26 cellular contexts compared by ENCODE assay signal in genomic region chr16:16144416-16144815, GRCh38.
DNase-seq lines count a peak whose midpoint lies in the region; ATAC-seq, FAIRE-seq and TF ChIP-seq lines count a peak whose summit lies in the region.
"Had no signal": no experiment of that assay in that cellular context is flagged by ENCODE, and none has a peak within 500 bp of the region (broad histone marks: within the 10 kb centered on the region; RNA-seq: fewer than 3 reads in every experiment).

No MANE protein-coding gene starts in this region.

- H3K27ac ChIP-seq in heart right ventricle (peak overlapping the region in 1 of 10 donors; percentile 25), RWPE2 (ENCODE audit: poor library complexity, severe bottlenecking) (peak overlapping the region; percentile 14), esophagus squamous epithelium (peak overlapping the region in 3 of 4 donors; percentile 44 to 64 (median 51))
- H3K27ac ChIP-seq: brain microvascular endothelial cell, transverse colon had no signal

- H3K4me1 Mint-ChIP-seq in osteocyte (ENCODE audit: unreplicated experiment): peaks cover 15% of the 10 kb centered on the region
- H3K4me1 Mint-ChIP-seq: activated naive CD4-positive, alpha-beta T cell treated with anti-CD3 and anti-CD28 coated beads, Interleukin-2, amount 50 U/mL, for 24 hours had no signal

- TF ChIP-seq POLR2A in esophagus squamous epithelium (IDR thresholded peaks at IDR 0.05): no peak

- peaks cover 45% of the 10 kb centered on the region for H3K36me3 Mint-ChIP-seq in osteocyte (ENCODE audit: unreplicated experiment)

- FAIRE-seq in urothelium cell line (lab: Jason Lieb, UNC): no peak
- FAIRE-seq: TTC549 had no signal

- intact Hi-C loops in heart right ventricle (cut with DNase I): no loop called here
- intact Hi-C loops in Right ventricle myocardium superior (cut with DNase I): no loop called here
- intact Hi-C loops in esophagus squamous epithelium (cut with DNase I): no loop called here

- H3K9me3 Mint-ChIP-seq in osteocyte (ENCODE audit: unreplicated experiment): no peaks in the 10 kb centered on the region
- H3K9me3 Mint-ChIP-seq: activated naive CD4-positive, alpha-beta T cell treated with anti-CD3 and anti-CD28 coated beads, Interleukin-2, amount 50 U/mL, for 24 hours; CD4-positive, alpha-beta T cell; natural killer cell treated with Interleukin-12 subunit alpha and Interleukin-12 subunit beta and Interleukin-15 and Interleukin-18, amount 100 ng/mL, for 72 hours; stimulated activated memory B cell treated with anti-CD40 and anti-IgM and Interleukin-4, amounts not matched to agents 10 μg/mL and 1 μg/mL and 100 μg/mL, for 72 hours had no signal

- no peak for DNase-seq in heart right ventricle
- no peak for DNase-seq in Right ventricle myocardium superior
- DNase-seq in RWPE2 (ENCODE audit: low spot score): no peak
- DNase-seq in esophagus squamous epithelium (lab: John Stamatoyannopoulos, UW): no peak
- peak; percentile 9 for DNase-seq in urothelium cell line (ENCODE audit: low spot score)
- DNase-seq in SKM-1 (lab: John Stamatoyannopoulos, UW; ENCODE audit: unreplicated experiment): no peak
- DNase-seq in osteocyte (ENCODE audit: extremely low spot score, unreplicated experiment): no peak
- DNase-seq: activated CD4-positive, alpha-beta T cell treated with anti-CD3 and anti-CD28 coated beads, Interleukin-2, amount 50 U/mL, for 4 hours; brain microvascular endothelial cell; CD4-positive, alpha-beta T cell; dermis blood vessel endothelial cell; DMS79; GOT3; IMR-90; mesenchymal stem cell; NCI-H1694; RPMI8226; stimulated activated CD4-positive, alpha-beta T cell treated with anti-CD3 and anti-CD28 coated beads, Interleukin-12 subunit alpha, Interleukin-12 subunit beta, amount 100 ng/mL, for 4 hours; SW 1271; transverse colon had no signal

- no peak overlapping the region for H3K27ac Mint-ChIP-seq in osteocyte (ENCODE audit: unreplicated experiment)
- H3K27ac Mint-ChIP-seq: activated naive CD4-positive, alpha-beta T cell treated with anti-CD3 and anti-CD28 coated beads, Interleukin-2, amount 50 U/mL, for 24 hours; CD4-positive, alpha-beta T cell; natural killer cell treated with Interleukin-12 subunit alpha and Interleukin-12 subunit beta and Interleukin-15 and Interleukin-18, amount 100 ng/mL, for 72 hours; stimulated activated memory B cell treated with anti-CD40 and anti-IgM and Interleukin-4, amounts not matched to agents 10 μg/mL and 1 μg/mL and 100 μg/mL, for 72 hours had no signal

- TF ChIP-seq CTCF in heart right ventricle (IDR thresholded peaks at IDR 0.05): no peak
- TF ChIP-seq CTCF in RWPE2 (IDR thresholded peaks at IDR 0.05; ENCODE audit: poor library complexity, severe bottlenecking): no peak
- TF ChIP-seq CTCF in esophagus squamous epithelium (IDR thresholded peaks at IDR 0.05): no peak
- TF ChIP-seq CTCF in osteocyte (IDR thresholded peaks at IDR 0.05): no peak

- H3K27me3 ChIP-seq in heart right ventricle (no peaks in the 10 kb centered on the region), RWPE2 (ENCODE audit: insufficient read depth, poor library complexity, severe bottlenecking) (no peaks in the 10 kb centered on the region), esophagus squamous epithelium (no peaks in the 10 kb centered on the region)
- H3K27me3 ChIP-seq: brain microvascular endothelial cell, esophagus muscularis mucosa, transverse colon had no signal

- 89 to 95% methylated on average over 5 of the region's 5 CpGs for WGBS in heart right ventricle, 2 donors
- 41 to 61% methylated on average over 5 of the region's 5 CpGs for WGBS in esophagus squamous epithelium, 2 donors

- peaks cover 0 to 4% (median 0%) of the 10 kb centered on the region in 9 donors for H3K4me1 ChIP-seq in heart right ventricle
- no peaks in the 10 kb centered on the region for H3K4me1 ChIP-seq in RWPE2 (ENCODE audit: insufficient read depth, poor library complexity, severe bottlenecking)
- peaks cover 0 to 50% (median 0%) of the 10 kb centered on the region in 3 donors for H3K4me1 ChIP-seq in esophagus squamous epithelium
- H3K4me1 ChIP-seq: transverse colon had no signal

- H3K9me3 ChIP-seq in heart right ventricle (no peaks in the 10 kb centered on the region), RWPE2 (ENCODE audit: severe bottlenecking) (no peaks in the 10 kb centered on the region), esophagus squamous epithelium (no peaks in the 10 kb centered on the region)
- H3K9me3 ChIP-seq: esophagus muscularis mucosa, transverse colon had no signal

- no peak overlapping the region for H3K4me3 Mint-ChIP-seq in osteocyte (ENCODE audit: unreplicated experiment)
- H3K4me3 Mint-ChIP-seq: activated naive CD4-positive, alpha-beta T cell treated with anti-CD3 and anti-CD28 coated beads, Interleukin-2, amount 50 U/mL, for 24 hours; CD4-positive, alpha-beta T cell; natural killer cell treated with Interleukin-12 subunit alpha and Interleukin-12 subunit beta and Interleukin-15 and Interleukin-18, amount 100 ng/mL, for 72 hours; stimulated activated memory B cell treated with anti-CD40 and anti-IgM and Interleukin-4, amounts not matched to agents 10 μg/mL and 1 μg/mL and 100 μg/mL, for 72 hours had no signal

- ATAC-seq in heart right ventricle (peak in 6 of 8 donors; percentile 23 to 89 (median 66)), Right ventricle myocardium superior (ENCODE audit: poor library complexity) (no peak), RWPE2 (ENCODE audit: low read depth) (peak; percentile 68), GM19397 (IDR thresholded peaks at IDR 0.05; ENCODE audit: unreplicated experiment) (no peak)
- ATAC-seq: natural killer cell treated with Interleukin-12 subunit alpha and Interleukin-12 subunit beta and Interleukin-15 and Interleukin-18, amount 100 ng/mL, for 72 hours; stimulated activated memory B cell treated with anti-CD40 and anti-IgM and Interleukin-4, amounts not matched to agents 10 μg/mL and 1 μg/mL and 100 μg/mL, for 72 hours had no signal

- H3K4me3 ChIP-seq in heart right ventricle: no peak overlapping the region
- H3K4me3 ChIP-seq in RWPE2 (ENCODE audit: severe bottlenecking): no peak overlapping the region
- H3K4me3 ChIP-seq in esophagus squamous epithelium: no peak overlapping the region
- H3K4me3 ChIP-seq: esophagus muscularis mucosa, transverse colon had no signal

- H3K36me3 ChIP-seq in heart right ventricle (peaks cover 0 to 59% (median 18%) of the 10 kb centered on the region in 9 donors), RWPE2 (ENCODE audit: low read depth) (peaks cover 40% of the 10 kb centered on the region), esophagus squamous epithelium (peaks cover 10 to 75% (median 14%) of the 10 kb centered on the region in 3 donors)

- H3K27me3 Mint-ChIP-seq in osteocyte (ENCODE audit: unreplicated experiment): no peaks in the 10 kb centered on the region
- H3K27me3 Mint-ChIP-seq: activated naive CD4-positive, alpha-beta T cell treated with anti-CD3 and anti-CD28 coated beads, Interleukin-2, amount 50 U/mL, for 24 hours; CD4-positive, alpha-beta T cell; natural killer cell treated with Interleukin-12 subunit alpha and Interleukin-12 subunit beta and Interleukin-15 and Interleukin-18, amount 100 ng/mL, for 72 hours; stimulated activated memory B cell treated with anti-CD40 and anti-IgM and Interleukin-4, amounts not matched to agents 10 μg/mL and 1 μg/mL and 100 μg/mL, for 72 hours had no signal

Comparison
In these comparisons a context has a peak if more than half of its experiments do, and no peak if none do; other contexts are left out.
1. ATAC-seq: peak in heart right ventricle (6 of 8) and RWPE2 (single experiment); none in Right ventricle myocardium superior (single experiment) and GM19397 (single experiment).